Comparison of ENCODE assay signal across 8 cellular contexts in the genomic region with DNA sequence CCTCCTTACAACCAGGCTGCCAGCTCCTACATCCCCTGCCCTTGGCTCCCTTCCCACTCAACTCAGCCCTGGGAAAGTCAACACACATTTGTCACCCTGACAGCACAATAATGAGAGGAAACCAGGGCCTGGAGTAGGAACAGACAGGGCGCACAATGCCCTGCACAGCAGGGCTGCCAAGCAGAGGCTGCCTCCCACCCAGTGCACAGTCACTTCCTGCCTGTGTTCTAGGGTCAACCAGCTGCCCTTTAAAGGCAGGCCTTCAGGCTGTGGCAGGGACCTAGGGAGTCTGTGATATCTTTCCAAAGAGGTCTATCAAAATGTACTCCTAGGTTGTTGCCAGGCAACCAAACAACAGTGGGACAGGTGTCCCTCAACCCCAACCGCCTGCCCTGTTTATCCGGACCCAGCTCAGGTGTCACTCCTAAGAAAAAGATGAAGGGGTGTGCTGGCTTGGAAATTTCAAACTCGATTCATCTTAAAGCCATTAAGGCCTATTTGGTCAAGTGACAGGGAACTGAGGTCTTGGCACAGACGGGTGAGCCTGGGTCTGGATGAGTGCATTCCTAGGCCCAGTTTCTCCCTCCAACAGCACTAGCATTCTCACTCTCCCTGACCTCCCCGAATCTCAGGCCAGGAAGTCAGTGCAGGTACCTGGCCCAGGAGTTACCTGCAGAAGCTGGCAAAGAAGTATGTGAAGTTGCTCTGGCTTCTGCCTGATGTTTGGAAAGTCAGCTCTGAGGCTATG.
DNase-seq lines count a peak whose midpoint lies in the region; FAIRE-seq and TF ChIP-seq lines count a peak whose summit lies in the region.

No MANE protein-coding gene starts in this region.

- H3K27ac Mint-ChIP-seq in nephron = peak overlapping the region; percentile 33 to 72 (median 38)

- FAIRE-seq in D721Med (lab: Jason Lieb, UNC) = no peak

- no peaks in the 10 kb centered on the region for H3K9me3 Mint-ChIP-seq in nephron

- no peak for TF ChIP-seq CTCF in nephron (IDR thresholded peaks at IDR 0.05; ENCODE audit: unreplicated experiment in 3 of 3)
- TF ChIP-seq CTCF in D721Med (IDR thresholded peaks at IDR 0.05; ENCODE audit: insufficient read depth, missing control alignments) = no peak

- peaks cover 64% of the 10 kb centered on the region for H3K4me1 Mint-ChIP-seq in nephron

- H3K27me3 Mint-ChIP-seq in nephron (ENCODE audit: low read depth) = no peaks in the 10 kb centered on the region

- H3K36me3 Mint-ChIP-seq in nephron (ENCODE audit: low read depth) = peaks cover 4% of the 10 kb centered on the region

- DNase-seq in DMS53 treated with DMSO at 0.1 percent for 48 hours (lab: John Stamatoyannopoulos, UW; ENCODE audit: unreplicated experiment) (peak; percentile 15), NCI-H2081 (lab: John Stamatoyannopoulos, UW) (peak; percentile 89 to 96), caudate nucleus (lab: John Stamatoyannopoulos, UW) (peak in 1 of 61 donors; percentile 44), D721Med (ENCODE audit: insufficient read length, low spot score) (no peak), T-helper 1 cell (no peak), T1000 (lab: John Stamatoyannopoulos, UW) (no peak), GOT3 (lab: John Stamatoyannopoulos, UW) (no peak)

- H3K4me3 Mint-ChIP-seq in nephron = no peak overlapping the region

- H3K27ac ChIP-seq in caudate nucleus (ENCODE audit: low read depth, low read length) = peak overlapping the region; percentile 7

Comparison
In these comparisons a context has a peak if more than half of its experiments do, and no peak if none do; other contexts are left out.
1. DNase-seq: peak in DMS53 treated with DMSO at 0.1 percent for 48 hours (single experiment) and NCI-H2081 (2 of 2); none in D721Med (single experiment), T-helper 1 cell (0 of 5), T1000 (single experiment) and GOT3 (single experiment).